ENCODE assay signal across 8 cellular contexts in genomic region chr1:184075040-184076029, GRCh38. TPM values are rescaled to one million over a fixed set of nuclear protein-coding genes. Genes with fewer than 3 reads are reported as not detected.
A peak's percentile ranks its signal among the peaks of the same experiment; 100 is the strongest.
DNase-seq lines count a peak whose midpoint lies in the region; ATAC-seq, FAIRE-seq and TF ChIP-seq lines count a peak whose summit lies in the region.

No MANE protein-coding gene starts in this region.

- TF ChIP-seq CTCF in AG10803 (conservative IDR thresholded peaks at IDR 0.05; ENCODE audit: low read length) = peak; percentile 83
- peak; percentile 79 for TF ChIP-seq CTCF in fibroblast of mammary gland (conservative IDR thresholded peaks at IDR 0.05; ENCODE audit: control insufficient read depth, insufficient read depth, low read depth, low read length)

- FAIRE-seq in GM12891 (lab: Jason Lieb, UNC) = peak; percentile 51

- DNase-seq in AG10803 (ENCODE audit: low read depth) (peak; percentile 69), GM12891 (ENCODE audit: insufficient read length, low spot score) (no peak), NCI-H1092 treated with DMSO at 0.1 percent for 48 hours (lab: John Stamatoyannopoulos, UW) (peak; percentile 81), SK-N-DZ (ENCODE audit: low spot score) (peak; percentile 48), fibroblast of mammary gland (ENCODE audit: low read depth) (peak; percentile 70), occipital lobe (lab: John Stamatoyannopoulos, UW) (peak; percentile 2)

- ATAC-seq in HG03175 (IDR thresholded peaks at IDR 0.05; ENCODE audit: unreplicated experiment) (no peak), HG03520 (IDR thresholded peaks at IDR 0.05; ENCODE audit: unreplicated experiment) (no peak)

- H3K4me3 ChIP-seq in AG10803 (ENCODE audit: low read length) (no peak overlapping the region), fibroblast of mammary gland (ENCODE audit: control insufficient read depth, low read depth, low read length) (no peak overlapping the region)

- no peak for TF ChIP-seq POLR2A in GM12891 (IDR thresholded peaks at IDR 0.05; ENCODE audit: low read depth, low read length)

TF ChIP-seq in GM12891, 5 proteins besides CTCF, POLR2A, EP300 and RAD21:
- TF ChIP-seq POU2F2 (IDR thresholded peaks at IDR 0.05; ENCODE audit: low read depth, low read length) (no peak), SPI1 (IDR thresholded peaks at IDR 0.05; ENCODE audit: low read depth, low read length) (no peak), PAX5 (IDR thresholded peaks at IDR 0.05; ENCODE audit: insufficient read depth, low read length, severe bottlenecking) (no peak), TAF1 (IDR thresholded peaks at IDR 0.05; ENCODE audit: low read depth, low read length) (no peak), POLR2AphosphoS5 (IDR thresholded peaks at IDR 0.05; ENCODE audit: low read depth, low read length) (no peak)

RNA-seq across cellular contexts. Expression of gene TSEN15, which starts 23.8 kb away (rescaled TPM):
- 14.7 TPM for polyA plus RNA-seq in GM12891 (2012; ENCODE audit: low read depth, missing spikeins)
- polyA plus RNA-seq in SK-N-DZ (2014; cell fraction: cytosol; rRNA removed) = 73.6 and 89.2 TPM in 2 replicates
- 46.6 and 74.9 TPM in 2 replicates for polyA plus RNA-seq in SK-N-DZ (2014; cell fraction: nucleus; rRNA removed)
- total RNA-seq in occipital lobe = 30.4 TPM

RNA-seq across cellular contexts. Expression of gene COLGALT2, which starts 37.8 kb away (rescaled TPM):
- 0.05 TPM for polyA plus RNA-seq in GM12891 (2012; ENCODE audit: low read depth, missing spikeins)
- polyA plus RNA-seq in SK-N-DZ (2014; cell fraction: cytosol; rRNA removed) = 1.5 and 2.4 TPM in 2 replicates
- polyA plus RNA-seq in SK-N-DZ (2014; cell fraction: nucleus; rRNA removed) = 1.5 and 3.1 TPM in 2 replicates
- 10.1 TPM for total RNA-seq in occipital lobe
